ENCODE assay signal across 13 cellular contexts in the genomic region with DNA sequence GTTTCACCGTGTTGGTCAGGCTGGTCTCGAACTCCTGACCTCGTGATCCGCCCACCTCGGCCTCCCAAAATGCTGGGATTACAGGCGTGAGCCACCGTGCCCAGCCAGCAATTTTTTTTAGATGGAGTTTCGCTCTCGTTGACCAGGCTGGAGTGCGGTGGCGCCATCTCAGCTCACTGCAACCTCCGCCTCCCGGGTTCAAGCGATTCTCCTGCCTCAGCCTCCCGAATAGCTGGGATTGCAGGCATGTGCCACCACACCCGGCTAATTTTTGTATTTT. TPM values are rescaled to one million over a fixed set of nuclear protein-coding genes. Genes with fewer than 3 reads are reported as not detected.
DNase-seq lines count a peak whose midpoint lies in the region; ATAC-seq and TF ChIP-seq lines count a peak whose summit lies in the region.
"Not testable (repeated sequence)": the region's sequence is repeated elsewhere in the genome, so short reads cannot be mapped to it uniquely, and the experiment has no call there.
"Had no signal": no experiment of that assay in that cellular context is flagged by ENCODE, and none has a peak within 500 bp of the region (broad histone marks: within the 10 kb centered on the region; RNA-seq: fewer than 3 reads in every experiment).

No MANE protein-coding gene starts in this region.

- H3K27ac ChIP-seq in A673 (ENCODE audit: low read depth, low read length, poor library complexity, severe bottlenecking) = peak overlapping the region; percentile 100

- H3K9me3 Mint-ChIP-seq in Calu3 (ENCODE audit: low read depth, unreplicated experiment); activated CD4-positive, alpha-beta T cell treated with anti-CD3 and anti-CD28 coated beads for 36 hours (ENCODE audit: low read depth); activated naive CD4-positive, alpha-beta T cell treated with anti-CD3 and anti-CD28 coated beads for 36 hours; MCF 10A (ENCODE audit: unreplicated experiment); mesothelial cell of epicardium; progenitor cell of endocrine pancreas (ENCODE audit: low read depth): not testable (repeated sequence)

- H3K36me3 Mint-ChIP-seq in Calu3 (ENCODE audit: insufficient read depth, unreplicated experiment) (peaks cover 63% of the 10 kb centered on the region), MCF 10A (ENCODE audit: insufficient read depth, unreplicated experiment) (peaks cover 26% of the 10 kb centered on the region)
- H3K36me3 Mint-ChIP-seq in activated CD4-positive, alpha-beta T cell treated with anti-CD3 and anti-CD28 coated beads for 36 hours (ENCODE audit: low read depth) = peaks cover 36% of the 10 kb centered on the region
- peaks cover 30% of the 10 kb centered on the region for H3K36me3 Mint-ChIP-seq in activated naive CD4-positive, alpha-beta T cell treated with anti-CD3 and anti-CD28 coated beads for 36 hours (ENCODE audit: low read depth)
- not testable (repeated sequence) for H3K36me3 Mint-ChIP-seq in mesothelial cell of epicardium; progenitor cell of endocrine pancreas (ENCODE audit: insufficient read depth)

- ATAC-seq in activated CD4-positive, alpha-beta T cell treated with anti-CD3 and anti-CD28 coated beads for 36 hours = not testable (repeated sequence)

- H3K4me3 Mint-ChIP-seq in Calu3 (ENCODE audit: low read depth, unreplicated experiment) (peak overlapping the region; percentile 99), MCF 10A (ENCODE audit: unreplicated experiment) (peak overlapping the region; percentile 95), mesothelial cell of epicardium (peak overlapping the region; percentile 96), progenitor cell of endocrine pancreas (ENCODE audit: low read depth) (peak overlapping the region; percentile 97)
- H3K4me3 Mint-ChIP-seq in activated CD4-positive, alpha-beta T cell treated with anti-CD3 and anti-CD28 coated beads for 36 hours = peak overlapping the region; percentile 97
- peak overlapping the region; percentile 95 for H3K4me3 Mint-ChIP-seq in activated naive CD4-positive, alpha-beta T cell treated with anti-CD3 and anti-CD28 coated beads for 36 hours

- peaks cover 30% of the 10 kb centered on the region for H3K4me1 ChIP-seq in A673 (ENCODE audit: insufficient read depth, low read length, poor library complexity, severe bottlenecking)

- CTCF ChIA-PET in A673 (lab: Charles Lee); Calu3 (lab: Charles Lee); activated CD4-positive, alpha-beta T cell treated with anti-CD3 and anti-CD28 coated beads for 36 hours (lab: Charles Lee); activated naive CD4-positive, alpha-beta T cell treated with anti-CD3 and anti-CD28 coated beads for 36 hours (lab: Charles Lee); MCF 10A (lab: Yijun Ruan, JAX): not testable (repeated sequence)

- peak overlapping the region; percentile 95 for H3K4me3 ChIP-seq in A673 (ENCODE audit: low read depth, low read length, poor library complexity, severe bottlenecking)
- H3K4me3 ChIP-seq in NB4 (ENCODE audit: low read depth, low read length) = peak overlapping the region; percentile 82

- H3K4me1 Mint-ChIP-seq in Calu3 (ENCODE audit: low read depth, unreplicated experiment) = peaks cover 19% of the 10 kb centered on the region
- peaks cover 32% of the 10 kb centered on the region for H3K4me1 Mint-ChIP-seq in activated CD4-positive, alpha-beta T cell treated with anti-CD3 and anti-CD28 coated beads for 36 hours
- peaks cover 30% of the 10 kb centered on the region for H3K4me1 Mint-ChIP-seq in activated naive CD4-positive, alpha-beta T cell treated with anti-CD3 and anti-CD28 coated beads for 36 hours (ENCODE audit: low read depth)
- peaks cover 17% of the 10 kb centered on the region for H3K4me1 Mint-ChIP-seq in MCF 10A (ENCODE audit: insufficient read depth, unreplicated experiment)
- H3K4me1 Mint-ChIP-seq in mesothelial cell of epicardium = peaks cover 18% of the 10 kb centered on the region
- H3K4me1 Mint-ChIP-seq in progenitor cell of endocrine pancreas (ENCODE audit: low read depth) = not testable (repeated sequence)

- H3K36me3 ChIP-seq in A673 (ENCODE audit: insufficient read depth, low read length, poor library complexity, severe bottlenecking) = peaks cover 24% of the 10 kb centered on the region

- not testable (repeated sequence) for H3K27me3 Mint-ChIP-seq in Calu3 (ENCODE audit: unreplicated experiment); activated CD4-positive, alpha-beta T cell treated with anti-CD3 and anti-CD28 coated beads for 36 hours; activated naive CD4-positive, alpha-beta T cell treated with anti-CD3 and anti-CD28 coated beads for 36 hours (ENCODE audit: low read depth); MCF 10A (ENCODE audit: insufficient read depth, unreplicated experiment); mesothelial cell of epicardium (ENCODE audit: low read depth); progenitor cell of endocrine pancreas

- not testable (repeated sequence) for TF ChIP-seq POLR2A in NB4 (IDR thresholded peaks at IDR 0.05; ENCODE audit: extremely low read depth, insufficient read length)

- intact Hi-C loops in A673 (cut with micrococcal nuclease; ENCODE audit: unreplicated experiment); Calu3 (cut with micrococcal nuclease; ENCODE audit: unreplicated experiment); MCF 10A (cut with micrococcal nuclease): not testable (repeated sequence)
- intact Hi-C loops in activated CD4-positive, alpha-beta T cell treated with anti-CD3 and anti-CD28 coated beads for 36 hours (cut with DNase I, micrococcal nuclease) = loop anchor here in 1 of 2 experiments (10.0 kb wide), 1 partner anchor 1899 kb away; the partner anchor contains the start of gene HELB
- intact Hi-C loops in activated naive CD4-positive, alpha-beta T cell treated with anti-CD3 and anti-CD28 coated beads for 36 hours (cut with micrococcal nuclease) = loop anchor here (10.0 kb wide), 1 partner anchor 1899 kb away; the partner anchor contains the start of gene HELB

- BruUV-seq in A673 (replicated peaks; lab: Mats Ljungman, UMichigan); Calu3 (replicated peaks; lab: Mats Ljungman, UMichigan); MCF 10A (replicated peaks; lab: Mats Ljungman, UMichigan): not testable (repeated sequence)

- POLR2A ChIA-PET in A673 (lab: Charles Lee; ENCODE audit: low non-redundant PET); activated CD4-positive, alpha-beta T cell treated with anti-CD3 and anti-CD28 coated beads for 36 hours (lab: Charles Lee): not testable (repeated sequence)
- POLR2A ChIA-PET in MCF 10A (lab: Yijun Ruan, JAX) = interaction anchor here (0.7 to 1.3 kb wide), 5 partner anchors 15 to 1464 kb away, joined by 3 to 5 read pairs (median 3); no protein-coding TSS in a partner anchor

- not testable (repeated sequence) for DNase-seq in A673 (ENCODE audit: low spot score); Calu3; NB4 (ENCODE audit: low read depth); activated CD4-positive, alpha-beta T cell treated with anti-CD3 and anti-CD28 coated beads for 36 hours; activated naive CD4-positive, alpha-beta T cell treated with anti-CD3 and anti-CD28 coated beads for 36 hours; MCF 10A (ENCODE audit: unreplicated experiment); mesothelial cell of epicardium (ENCODE audit: low spot score in 2 of 2, unreplicated experiment in 2 of 2); progenitor cell of endocrine pancreas (ENCODE audit: low spot score, unreplicated experiment)

- H3K9me3 ChIP-seq in A673 (ENCODE audit: low read depth, low read length, poor library complexity, severe bottlenecking) = not testable (repeated sequence)

- peak overlapping the region; percentile 99 for H3K27ac Mint-ChIP-seq in Calu3 (ENCODE audit: unreplicated experiment)
- peak overlapping the region; percentile 96 for H3K27ac Mint-ChIP-seq in activated CD4-positive, alpha-beta T cell treated with anti-CD3 and anti-CD28 coated beads for 36 hours
- H3K27ac Mint-ChIP-seq in activated naive CD4-positive, alpha-beta T cell treated with anti-CD3 and anti-CD28 coated beads for 36 hours = peak overlapping the region; percentile 97
- H3K27ac Mint-ChIP-seq in MCF 10A (ENCODE audit: low read depth, unreplicated experiment); mesothelial cell of epicardium; progenitor cell of endocrine pancreas: not testable (repeated sequence)

- not testable (repeated sequence) for TF ChIP-seq CTCF in A673 (conservative IDR thresholded peaks at IDR 0.05; ENCODE audit: low read depth, low read length); Calu3 (IDR thresholded peaks at IDR 0.05; ENCODE audit: unreplicated experiment); NB4 (IDR thresholded peaks at IDR 0.05; ENCODE audit: low read depth, low read length); MCF 10A (IDR thresholded peaks at IDR 0.05; ENCODE audit: unreplicated experiment); mesothelial cell of epicardium (IDR thresholded peaks at IDR 0.05; ENCODE audit: unreplicated experiment); progenitor cell of endocrine pancreas (IDR thresholded peaks at IDR 0.05; ENCODE audit: unreplicated experiment)

- H3K27me3 ChIP-seq in A673 (replicated peaks; ENCODE audit: insufficient read depth, low read depth, low read length, poor library complexity) = not testable (repeated sequence)

RNA-seq across cellular contexts. Expression of gene XPOT, which starts 2.0 kb away (rescaled TPM):
- total RNA-seq in A673 (2021) = 192 and 198 TPM in 2 replicates
- total RNA-seq in Calu3 (2022) = 125 and 140 TPM in 2 replicates
- 100 to 1,000 TPM; 179 to 187 TPM for total RNA-seq in activated CD4-positive, alpha-beta T cell treated with anti-CD3 and anti-CD28 coated beads for 36 hours
- 100 to 1,000 TPM; 227 to 236 TPM for total RNA-seq in activated naive CD4-positive, alpha-beta T cell treated with anti-CD3 and anti-CD28 coated beads for 36 hours
- total RNA-seq in MCF 10A (2022) = 261 and 298 TPM in 2 replicates
- 50.6 to 58.5 TPM (median 52.4 TPM) in 3 replicates for total RNA-seq in mesothelial cell of epicardium
- total RNA-seq in progenitor cell of endocrine pancreas = 65.4 and 73.6 TPM in 2 replicates

RNA-seq across cellular contexts. Expression of gene C12orf56, which starts 15.7 kb away (rescaled TPM):
- total RNA-seq in A673 (2021) = not detected in 2 replicates
- total RNA-seq in Calu3 (2022) = 3.8 and 4.7 TPM in 2 replicates
- not detected for total RNA-seq in activated CD4-positive, alpha-beta T cell treated with anti-CD3 and anti-CD28 coated beads for 36 hours
- not detected for total RNA-seq in activated naive CD4-positive, alpha-beta T cell treated with anti-CD3 and anti-CD28 coated beads for 36 hours
- total RNA-seq in MCF 10A (2022) = not detected in 2 replicates
- total RNA-seq in mesothelial cell of epicardium = 0.41 to 0.93 TPM (median 0.45 TPM) in 3 replicates
- 0.84 and 1.00 TPM in 2 replicates for total RNA-seq in progenitor cell of endocrine pancreas
- total RNA-seq: body of pancreas; CD8-positive, alpha-beta T cell; gastroesophageal sphincter; IMR-90; omental fat pad had no signal

RNA-seq across cellular contexts. Expression of gene TBK1, which starts 45.7 kb away (rescaled TPM):
- total RNA-seq in A673 (2021) (30.2 and 33.8 TPM in 2 replicates), Calu3 (2022) (40.4 and 42.9 TPM in 2 replicates), MCF 10A (2022) (19.6 and 23.0 TPM in 2 replicates), mesothelial cell of epicardium (21.9 to 25.5 TPM (median 25.2 TPM) in 3 replicates), progenitor cell of endocrine pancreas (20.2 and 20.4 TPM in 2 replicates)
- total RNA-seq in activated CD4-positive, alpha-beta T cell treated with anti-CD3 and anti-CD28 coated beads for 36 hours = 10 to 100 TPM; 14.0 to 15.4 TPM
- total RNA-seq in activated naive CD4-positive, alpha-beta T cell treated with anti-CD3 and anti-CD28 coated beads for 36 hours = 10 to 100 TPM; 10.7 to 12.1 TPM
